1 cellular context compared by ENCODE assay signal in genomic region chr2:235005023-235005422, GRCh38.
TF ChIP-seq lines count a peak whose summit lies in the region.

No MANE protein-coding gene starts in this region.

TF ChIP-seq in H1, 55 proteins besides CTCF, POLR2A, EP300 and RAD21:
- no peak for TF ChIP-seq SP1 (IDR thresholded peaks at IDR 0.05; ENCODE audit: low read depth, low read length)
- no peak for TF ChIP-seq RNF2 (IDR thresholded peaks at IDR 0.05; ENCODE audit: borderline replicate concordance, low read depth, low read length, missing control alignments, poor library complexity, severe bottlenecking)
- TF ChIP-seq MAX (IDR thresholded peaks at IDR 0.05) = no peak
- no peak for TF ChIP-seq TBP (IDR thresholded peaks at IDR 0.05; ENCODE audit: low read depth, low read length)
- no peak for TF ChIP-seq SRF (IDR thresholded peaks at IDR 0.05; ENCODE audit: low read depth, low read length)
- no peak for TF ChIP-seq ATF3 (IDR thresholded peaks at IDR 0.05; ENCODE audit: insufficient read depth, low read depth, low read length)
- TF ChIP-seq FOSL1 (IDR thresholded peaks at IDR 0.05; ENCODE audit: insufficient read depth, low read depth, low read length) = no peak
- no peak for TF ChIP-seq SP4 (IDR thresholded peaks at IDR 0.05; ENCODE audit: low read length)
- no peak for TF ChIP-seq CREB1 (IDR thresholded peaks at IDR 0.05)
- TF ChIP-seq POLR2AphosphoS5 (IDR thresholded peaks at IDR 0.05; ENCODE audit: low read depth, low read length) = no peak
- no peak for TF ChIP-seq JUN (IDR thresholded peaks at IDR 0.05; ENCODE audit: low read depth, low read length)
- TF ChIP-seq POU5F1 (IDR thresholded peaks at IDR 0.05; ENCODE audit: low read depth, low read length) = no peak
TF ChIP-seq in H1: peak in this region for 0.
